Comparison of ENCODE assay signal across 8 cellular contexts in genomic region chr16:69330286-69331109, GRCh38. TPM values are rescaled to one million over a fixed set of nuclear protein-coding genes. Genes with fewer than 3 reads are reported as not detected.
DNase-seq lines count a peak whose midpoint lies in the region; ATAC-seq and TF ChIP-seq lines count a peak whose summit lies in the region.

PDF (minus strand) TSS chr16:69330588; CDS start chr16:69330570, 18 bp downstream.

- no peak for TF ChIP-seq CTCF in mucosa of descending colon (IDR thresholded peaks at IDR 0.05)

- intact Hi-C loops in mucosa of descending colon (cut with DNase I, micrococcal nuclease), result no loop called here

- no peaks in the 10 kb centered on the region for H3K9me3 ChIP-seq in mucosa of descending colon

- H3K36me3 ChIP-seq in mucosa of descending colon (ENCODE audit: low read depth), result no peaks in the 10 kb centered on the region

- peak within 1 kb of the TSS; percentile 84 for H3K4me3 ChIP-seq in mucosa of descending colon

- H3K27ac Mint-ChIP-seq in IgD-negative memory B cell, result peak within 1 kb of the TSS; percentile 63 to 69 (median 68)

- no peaks in the 10 kb centered on the region for H3K36me3 Mint-ChIP-seq in IgD-negative memory B cell

- peak; percentile 81 for DNase-seq in DMS153 treated with DMSO at 0.1 percent for 48 hours (lab: John Stamatoyannopoulos, UW; ENCODE audit: unreplicated experiment)
- peak; percentile 96 for DNase-seq in OCI-M1 (lab: John Stamatoyannopoulos, UW)
- peak; percentile 84 for DNase-seq in activated T-cell treated with anti-CD3 and anti-CD28 coated beads for 48 hours (ENCODE audit: low read depth)
- peak; percentile 57 for DNase-seq in epithelial cell of prostate (ENCODE audit: low read depth, low spot score)
- DNase-seq in mucosa of descending colon, result peak; percentile 96
- peak; percentile 59 to 65 for DNase-seq in stimulated activated CD8-positive, alpha-beta memory T cell treated with anti-CD3 and anti-CD28 coated beads, Interleukin-4, amount 100 ng/mL, for 1 hour (ENCODE audit: low read depth in 2 of 2, low spot score in 1 of 2)

- H3K27me3 Mint-ChIP-seq in IgD-negative memory B cell, result no peaks in the 10 kb centered on the region

- H3K9me3 Mint-ChIP-seq in IgD-negative memory B cell, result no peaks in the 10 kb centered on the region

- ATAC-seq in GM21576 (IDR thresholded peaks at IDR 0.05; ENCODE audit: unreplicated experiment) (peak; percentile 87), mucosa of descending colon (peak; percentile 94)

- H3K27ac ChIP-seq in epithelial cell of prostate, result peak within 1 kb of the TSS; percentile 85

- H3K4me1 ChIP-seq in mucosa of descending colon (ENCODE audit: low read depth), result peaks cover 43% of the 10 kb centered on the region

- H3K4me1 Mint-ChIP-seq in IgD-negative memory B cell, result peaks cover 14 to 36% (median 26%) of the 10 kb centered on the region in 3 donors

- H3K4me3 Mint-ChIP-seq in IgD-negative memory B cell, result peak within 1 kb of the TSS; percentile 79 to 91 (median 86)

RNA-seq across cellular contexts. Expression of gene PDF, which starts in this region (rescaled TPM):
- 20.1 TPM for polyA plus RNA-seq in IgD-negative memory B cell
- total RNA-seq in mucosa of descending colon, result 10 to 100 TPM in 1 of 3 donors, 1 to 10 TPM in 2; 9.0 to 14.8 (median 10.0) TPM

Comparison
In these comparisons a context has a peak if more than half of its experiments do, and no peak if none do; other contexts are left out.
1. Peak in every context shown above with its lines: DNase-seq, ATAC-seq, H3K4me3 ChIP-seq and H3K27ac ChIP-seq.